In the genomic region with DNA sequence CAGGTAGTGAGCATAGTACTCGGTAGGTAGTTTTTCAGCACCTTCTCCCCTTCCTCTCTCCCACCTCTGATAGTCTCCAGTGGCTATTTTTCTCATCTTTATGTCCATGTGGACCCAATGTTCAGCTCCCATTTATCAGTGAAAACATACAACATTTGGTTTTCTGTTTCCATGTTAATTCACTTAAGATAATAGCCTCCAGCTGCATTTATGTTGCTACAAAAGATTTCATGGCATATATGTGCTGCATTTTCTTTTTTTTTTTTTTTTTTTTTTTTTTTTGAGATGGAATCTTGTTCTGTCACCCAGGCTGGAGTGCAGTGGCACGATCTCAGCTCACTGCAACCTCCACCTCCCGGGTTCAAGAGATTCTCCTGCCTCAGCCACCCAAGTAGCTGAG, we compare ENCODE assay signal across 3 cellular contexts. TPM values are rescaled to one million over a fixed set of nuclear protein-coding genes. Genes with fewer than 3 reads are reported as not detected.
"Had no signal": no experiment of that assay in that cellular context is flagged by ENCODE, and none has a peak within 500 bp of the region (broad histone marks: within the 10 kb centered on the region; RNA-seq: fewer than 3 reads in every experiment).

No MANE protein-coding gene starts in this region.

RNA-seq across cellular contexts. Expression of a gene that starts 3.0 kb away (rescaled TPM):
- polyA plus RNA-seq: GM23248, GM23338, H1 had no signal
